ENCODE assay signal across 25 cellular contexts in the genomic region with DNA sequence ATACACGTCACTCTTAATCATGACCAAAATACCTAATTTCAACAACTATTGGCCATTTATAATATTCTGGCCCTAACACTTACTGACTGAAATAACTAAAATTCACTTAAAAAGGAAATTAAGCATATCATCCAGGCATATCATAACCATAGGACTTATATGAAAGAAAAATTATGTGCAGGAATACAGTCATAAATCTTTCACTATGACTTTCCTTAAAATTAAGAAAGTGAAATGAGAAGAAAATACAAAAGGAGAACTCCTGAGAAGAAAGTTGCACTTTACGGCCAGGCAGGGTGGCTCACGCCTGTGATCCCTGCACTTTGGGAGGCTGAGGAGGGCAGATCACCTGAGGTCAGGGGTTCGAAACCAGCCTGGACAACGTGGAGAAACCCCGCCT. TPM values are rescaled to one million over a fixed set of nuclear protein-coding genes. Genes with fewer than 3 reads are reported as not detected.
DNase-seq lines count a peak whose midpoint lies in the region; ATAC-seq and TF ChIP-seq lines count a peak whose summit lies in the region.
"Had no signal": no experiment of that assay in that cellular context is flagged by ENCODE, and none has a peak within 500 bp of the region (broad histone marks: within the 10 kb centered on the region; RNA-seq: fewer than 3 reads in every experiment).

No MANE protein-coding gene starts in this region.

- H4K20me1 ChIP-seq in OCI-LY3 (ENCODE audit: insufficient read depth, low read length): peaks cover 23% of the 10 kb centered on the region

- H3K36me3 Mint-ChIP-seq in activated T-cell treated with anti-CD3 and anti-CD28 coated beads, Interleukin-2, amount 50 U/mL, for 72 hours (ENCODE audit: insufficient read depth in 2 of 2): peaks cover 0 to 4% of the 10 kb centered on the region in 2 donors
- H3K36me3 Mint-ChIP-seq in activated T-cell treated with anti-CD3 and anti-CD28 coated beads, Interleukin-2, amount 50 U/mL, for 4 hours (ENCODE audit: insufficient read depth): peaks cover 9% of the 10 kb centered on the region
- H3K36me3 Mint-ChIP-seq: activated naive CD4-positive, alpha-beta T cell treated with anti-CD3 and anti-CD28 coated beads, Interleukin-2, amount 50 U/mL, for 72 hours had no signal

- peak overlapping the region; percentile 77 for H3K4me2 ChIP-seq in OCI-LY3 (ENCODE audit: low read length)
- H3K4me2 ChIP-seq: A549, PC-9 had no signal

- H3K9me3 Mint-ChIP-seq in activated T-cell treated with anti-CD3 and anti-CD28 coated beads, Interleukin-2, amount 50 U/mL, for 72 hours: no peaks in the 10 kb centered on the region
- H3K9me3 Mint-ChIP-seq in activated T-cell treated with anti-CD3 and anti-CD28 coated beads, Interleukin-2, amount 50 U/mL, for 4 hours: no peaks in the 10 kb centered on the region
- H3K9me3 Mint-ChIP-seq: activated CD8-positive, alpha-beta T cell treated with anti-CD3 and anti-CD28 coated beads for 36 hours; activated naive CD4-positive, alpha-beta T cell treated with anti-CD3 and anti-CD28 coated beads, Interleukin-2, amount 50 U/mL, for 72 hours; effector memory CD8-positive, alpha-beta T cell; stimulated activated naive B cell treated with anti-CD40 and anti-IgM and Interleukin-4, amounts not matched to agents 10 μg/mL and 1 μg/mL and 100 μg/mL, for 72 hours; T-helper 2 cell treated with Interferon-gamma antibody and Interleukin-4, amounts not matched to agents 5 μg/mL and 100 μg/mL, for 36 hours had no signal

- no peak overlapping the region for H3K9ac ChIP-seq in OCI-LY3 (ENCODE audit: low read length)

- H3K4me1 ChIP-seq in OCI-LY3 (ENCODE audit: low read length) (peaks cover 33% of the 10 kb centered on the region), ascending aorta (peaks cover 0 to 9% of the 10 kb centered on the region in 2 donors)
- H3K4me1 ChIP-seq: BE2C had no signal

- H3K4me1 Mint-ChIP-seq in activated T-cell treated with anti-CD3 and anti-CD28 coated beads, Interleukin-2, amount 50 U/mL, for 72 hours (ENCODE audit: low read depth): peaks cover 82% of the 10 kb centered on the region
- H3K4me1 Mint-ChIP-seq in activated T-cell treated with anti-CD3 and anti-CD28 coated beads, Interleukin-2, amount 50 U/mL, for 4 hours (ENCODE audit: low read depth): peaks cover 67% of the 10 kb centered on the region

- no peaks in the 10 kb centered on the region for H3K27me3 ChIP-seq in OCI-LY3 (ENCODE audit: low read depth, low read length)
- H3K27me3 ChIP-seq in ascending aorta: no peaks in the 10 kb centered on the region
- H3K27me3 ChIP-seq: BE2C, esophagus muscularis mucosa, gastrocnemius medialis, tibial artery had no signal

- peaks cover 4% of the 10 kb centered on the region for H3K36me3 ChIP-seq in OCI-LY3 (replicated peaks; ENCODE audit: low read depth, low read length)
- H3K36me3 ChIP-seq in ascending aorta: no peaks in the 10 kb centered on the region
- H3K36me3 ChIP-seq: BE2C, esophagus muscularis mucosa, gastrocnemius medialis, tibial artery had no signal

- H3K27ac ChIP-seq in OCI-LY3 (ENCODE audit: low read length) (no peak overlapping the region), cingulate gyrus (ENCODE audit: low read depth, low read length) (peak overlapping the region; percentile 88), substantia nigra (ENCODE audit: low read depth, low read length, poor library complexity, severe bottlenecking) (peak overlapping the region; percentile 72), ascending aorta (no peak overlapping the region)
- H3K27ac ChIP-seq: esophagus muscularis mucosa, gastrocnemius medialis, PC-9, psoas muscle, tibial artery had no signal

- intact Hi-C loops in ascending aorta (cut with DNase I): no loop called here

- H3K9me3 ChIP-seq in OCI-LY3 (ENCODE audit: insufficient read depth, low read length): no peaks in the 10 kb centered on the region
- no peaks in the 10 kb centered on the region for H3K9me3 ChIP-seq in ascending aorta
- H3K9me3 ChIP-seq: A549, BE2C, esophagus muscularis mucosa, gastrocnemius medialis, psoas muscle, tibial artery had no signal

- H3K4me3 Mint-ChIP-seq in activated T-cell treated with anti-CD3 and anti-CD28 coated beads, Interleukin-2, amount 50 U/mL, for 72 hours: peak overlapping the region in 1 of 2 donors; percentile 82
- H3K4me3 Mint-ChIP-seq in activated T-cell treated with anti-CD3 and anti-CD28 coated beads, Interleukin-2, amount 50 U/mL, for 4 hours: no peak overlapping the region
- H3K4me3 Mint-ChIP-seq: activated CD8-positive, alpha-beta T cell treated with anti-CD3 and anti-CD28 coated beads for 36 hours; stimulated activated naive B cell treated with anti-CD40 and anti-IgM and Interleukin-4, amounts not matched to agents 10 μg/mL and 1 μg/mL and 100 μg/mL, for 72 hours; T-helper 2 cell treated with Interferon-gamma antibody and Interleukin-4, amounts not matched to agents 5 μg/mL and 100 μg/mL, for 36 hours had no signal

- ATAC-seq in activated T-cell treated with anti-CD3 and anti-CD28 coated beads, Interleukin-2, amount 50 U/mL, for 72 hours (replicated peaks in 1 of 2): no peak
- ATAC-seq in activated T-cell treated with anti-CD3 and anti-CD28 coated beads, Interleukin-2, amount 50 U/mL, for 4 hours: no peak
- ATAC-seq in HG02759 (IDR thresholded peaks at IDR 0.05; ENCODE audit: unreplicated experiment) (no peak), HG02870 (IDR thresholded peaks at IDR 0.05; ENCODE audit: unreplicated experiment) (no peak)
- ATAC-seq: effector memory CD8-positive, alpha-beta T cell; gastrocnemius medialis; left ventricle myocardium superior; psoas muscle had no signal

- no peak overlapping the region for H2AFZ ChIP-seq in OCI-LY3 (ENCODE audit: low read depth, low read length)
- H2AFZ ChIP-seq: PC-9 had no signal

- H3K4me3 ChIP-seq in OCI-LY3 (ENCODE audit: low read length) (peak overlapping the region; percentile 55; the same call in 1 of the 2 replicates), ascending aorta (no peak overlapping the region)
- H3K4me3 ChIP-seq: A549, esophagus muscularis mucosa, gastrocnemius medialis, PC-9, psoas muscle, tibial artery had no signal

- TF ChIP-seq CTCF in OCI-LY3 (IDR thresholded peaks at IDR 0.05; ENCODE audit: low read depth, low read length) (no peak), ascending aorta (IDR thresholded peaks at IDR 0.05) (no peak)

- no peaks in the 10 kb centered on the region for H3K27me3 Mint-ChIP-seq in activated T-cell treated with anti-CD3 and anti-CD28 coated beads, Interleukin-2, amount 50 U/mL, for 72 hours (ENCODE audit: low read depth)
- H3K27me3 Mint-ChIP-seq in activated T-cell treated with anti-CD3 and anti-CD28 coated beads, Interleukin-2, amount 50 U/mL, for 4 hours (ENCODE audit: low read depth): no peaks in the 10 kb centered on the region
- H3K27me3 Mint-ChIP-seq: activated CD8-positive, alpha-beta T cell treated with anti-CD3 and anti-CD28 coated beads for 36 hours; effector memory CD8-positive, alpha-beta T cell; stimulated activated naive B cell treated with anti-CD40 and anti-IgM and Interleukin-4, amounts not matched to agents 10 μg/mL and 1 μg/mL and 100 μg/mL, for 72 hours had no signal

- peaks cover 96% of the 10 kb centered on the region for H3K79me2 ChIP-seq in OCI-LY3 (ENCODE audit: low read length)

- H3K27ac Mint-ChIP-seq in activated T-cell treated with anti-CD3 and anti-CD28 coated beads, Interleukin-2, amount 50 U/mL, for 72 hours: peak overlapping the region; percentile 63
- H3K27ac Mint-ChIP-seq: activated CD8-positive, alpha-beta T cell treated with anti-CD3 and anti-CD28 coated beads for 36 hours; stimulated activated naive B cell treated with anti-CD40 and anti-IgM and Interleukin-4, amounts not matched to agents 10 μg/mL and 1 μg/mL and 100 μg/mL, for 72 hours; T-helper 2 cell treated with Interferon-gamma antibody and Interleukin-4, amounts not matched to agents 5 μg/mL and 100 μg/mL, for 36 hours had no signal

- DNase-seq in activated T-cell treated with anti-CD3 and anti-CD28 coated beads, Interleukin-2, amount 50 U/mL, for 72 hours: no peak
- DNase-seq in activated T-cell treated with anti-CD3 and anti-CD28 coated beads, Interleukin-2, amount 50 U/mL, for 4 hours: no peak
- DNase-seq in substantia nigra (lab: John Stamatoyannopoulos, UW): no peak
- DNase-seq in ascending aorta (ENCODE audit: low spot score in 2 of 2): no peak
- DNase-seq: activated CD8-positive, alpha-beta T cell treated with anti-CD3 and anti-CD28 coated beads for 36 hours; BE2C; effector memory CD8-positive, alpha-beta T cell; gastrocnemius medialis; left ventricle myocardium superior; NCI-H2081; NCI-H82; PC-9; psoas muscle; SHP77 treated with DMSO at 0.1 percent for 48 hours; small intestine; stimulated activated naive B cell treated with anti-CD40 and anti-IgM and Interleukin-4, amounts not matched to agents 10 μg/mL and 1 μg/mL and 100 μg/mL, for 72 hours; tibial artery had no signal

RNA-seq across cellular contexts. Expression of gene ZZZ3, which starts 9.4 kb away (rescaled TPM):
- 10 to 100 TPM; 36.6 to 49.5 TPM for total RNA-seq in activated T-cell treated with anti-CD3 and anti-CD28 coated beads, Interleukin-2, amount 50 U/mL, for 72 hours
- 10 to 100 TPM; 54.4 to 56.1 (median 55.8) TPM for total RNA-seq in activated T-cell treated with anti-CD3 and anti-CD28 coated beads, Interleukin-2, amount 50 U/mL, for 4 hours
- total RNA-seq in ascending aorta: 55.6 TPM

Comparison
In these comparisons a context has a peak if more than half of its experiments do, and no peak if none do; other contexts are left out.
1. H3K27ac ChIP-seq: peak in cingulate gyrus (single experiment) and substantia nigra (single experiment); none in OCI-LY3 (single experiment) and ascending aorta (0 of 2).